8 cellular contexts compared by ENCODE assay signal in the genomic region with DNA sequence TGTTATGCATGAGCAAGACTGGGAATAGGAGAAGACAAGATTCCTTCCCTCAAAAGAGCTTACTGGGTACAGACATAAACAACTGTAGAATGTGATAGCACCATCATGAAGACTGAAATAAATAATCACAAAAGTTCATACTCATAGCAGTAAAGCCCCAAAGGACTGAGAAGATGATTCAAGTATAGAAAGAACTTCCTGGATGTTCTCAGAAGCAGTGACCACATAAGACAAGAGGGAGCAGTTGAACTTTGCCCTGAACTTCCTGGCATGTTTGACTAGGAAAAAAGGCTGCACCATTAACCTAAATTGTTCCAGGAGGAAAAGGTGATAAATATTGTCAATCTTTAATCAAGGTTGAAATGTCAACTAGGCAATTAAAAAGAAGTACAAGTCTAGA. TPM values are rescaled to one million over a fixed set of nuclear protein-coding genes. Genes with fewer than 3 reads are reported as not detected.
DNase-seq lines count a peak whose midpoint lies in the region; ATAC-seq and TF ChIP-seq lines count a peak whose summit lies in the region.

No MANE protein-coding gene starts in this region.

- peaks cover 23% of the 10 kb centered on the region for H3K4me1 Mint-ChIP-seq in endodermal cell

- H3K27ac Mint-ChIP-seq in endodermal cell: no peak overlapping the region

- H3K4me3 ChIP-seq in BLaER1 treated with 17β-estradiol and CSF1 and Interleukin-3, amounts not matched to agents 10 nM and 100 nM: no peak overlapping the region
- no peak overlapping the region for H3K4me3 ChIP-seq in fibroblast of pulmonary artery (replicated peaks; ENCODE audit: low read depth, low read length)
- H3K4me3 ChIP-seq in endodermal cell (ENCODE audit: low read length): no peak overlapping the region

- H3K27ac ChIP-seq in BLaER1 treated with 17β-estradiol and CSF1 and Interleukin-3, amounts not matched to agents 10 nM and 100 nM: peak overlapping the region in 3 of 11 experiments; percentile 11 to 23 (median 15); a peak in 4 of 22 replicates
- H3K27ac ChIP-seq in endodermal cell (ENCODE audit: low read depth, low read length): no peak overlapping the region

- H3K4me2 ChIP-seq in BLaER1 treated with 17β-estradiol and CSF1 and Interleukin-3, amounts not matched to agents 10 nM and 100 nM: peak overlapping the region in 10 of 11 experiments; percentile 15 to 73 (median 48); a peak in 20 of 22 replicates

- no peak for TF ChIP-seq CTCF in fibroblast of pulmonary artery (IDR thresholded peaks at IDR 0.05; ENCODE audit: low read length, missing control alignments)
- no peak for TF ChIP-seq CTCF in endodermal cell (conservative IDR thresholded peaks at IDR 0.05)

- peak; percentile 47 for DNase-seq in M059J (ENCODE audit: low read depth)
- DNase-seq in fibroblast of pulmonary artery (ENCODE audit: low read depth): peak; percentile 33
- no peak for DNase-seq in endodermal cell
- DNase-seq in stimulated activated naive CD4-positive, alpha-beta T cell (lab: John Stamatoyannopoulos, UW): no peak
- no peak for DNase-seq in hypothalamus (lab: John Stamatoyannopoulos, UW)

- H3K4me1 ChIP-seq in BLaER1 treated with 17β-estradiol and CSF1 and Interleukin-3, amounts not matched to agents 10 nM and 100 nM: peaks cover 9 to 22% (median 17%) of the 10 kb centered on the region in 10 experiments; a peak in 19 of 20 replicates
- H3K4me1 ChIP-seq in endodermal cell (ENCODE audit: control insufficient read depth, insufficient read depth, low read length): peaks cover 3% of the 10 kb centered on the region

- H3K9ac ChIP-seq in BLaER1 treated with 17β-estradiol and CSF1 and Interleukin-3, amounts not matched to agents 10 nM and 100 nM: no peak overlapping the region
- H3K9ac ChIP-seq in endodermal cell (ENCODE audit: extremely low read depth, low read length, poor library complexity, severe bottlenecking): no peak overlapping the region

- H3K27me3 ChIP-seq in BLaER1 treated with 17β-estradiol and CSF1 and Interleukin-3, amounts not matched to agents 10 nM and 100 nM: no peaks in the 10 kb centered on the region
- no peaks in the 10 kb centered on the region for H3K27me3 ChIP-seq in endodermal cell (ENCODE audit: control insufficient read depth, insufficient read depth, low read length, poor library complexity, severe bottlenecking)

- ATAC-seq in GM21367 (IDR thresholded peaks at IDR 0.05; ENCODE audit: unreplicated experiment) (peak; percentile 36), HG03280 (IDR thresholded peaks at IDR 0.05; ENCODE audit: unreplicated experiment) (no peak)

- no peaks in the 10 kb centered on the region for H4K20me1 ChIP-seq in BLaER1 treated with 17β-estradiol and CSF1 and Interleukin-3, amounts not matched to agents 10 nM and 100 nM

- H3K27me3 Mint-ChIP-seq in endodermal cell (ENCODE audit: insufficient read depth): no peaks in the 10 kb centered on the region

- peaks cover 24 to 76% (median 53%) of the 10 kb centered on the region in 11 experiments for H3K36me3 ChIP-seq in BLaER1 treated with 17β-estradiol and CSF1 and Interleukin-3, amounts not matched to agents 10 nM and 100 nM
- peaks cover 50% of the 10 kb centered on the region for H3K36me3 ChIP-seq in endodermal cell (ENCODE audit: control insufficient read depth, insufficient read depth, low read length)

- H3K36me3 Mint-ChIP-seq in endodermal cell (ENCODE audit: low read depth): peaks cover 29% of the 10 kb centered on the region

- no peaks in the 10 kb centered on the region for H3K9me3 Mint-ChIP-seq in endodermal cell

- no peaks in the 10 kb centered on the region for H3K9me3 ChIP-seq in BLaER1 treated with 17β-estradiol and CSF1 and Interleukin-3, amounts not matched to agents 10 nM and 100 nM (replicated peaks in 1 of 11)
- H3K9me3 ChIP-seq in endodermal cell (ENCODE audit: control insufficient read depth, low read length): no peaks in the 10 kb centered on the region

- H3K4me3 Mint-ChIP-seq in endodermal cell: no peak overlapping the region

RNA-seq across cellular contexts. Expression of a gene that starts 57.8 kb away (rescaled TPM):
- total RNA-seq in M059J (2014; rRNA removed; shearing (Covaris generic)): 0.07 TPM in 1 of 2 replicates, not detected in the other
- total RNA-seq in endodermal cell: 100 to 1,000 TPM; 118 to 142 TPM
- 5.3 TPM for polyA plus RNA-seq in endodermal cell (2013, experiment 1 of 2)
- polyA plus RNA-seq in endodermal cell (2013, experiment 2 of 2): 7.2 TPM

Comparison
In these comparisons a context has a peak if more than half of its experiments do, and no peak if none do; other contexts are left out.
1. DNase-seq: peak in M059J (single experiment) and fibroblast of pulmonary artery (single experiment); none in endodermal cell (single experiment), stimulated activated naive CD4-positive, alpha-beta T cell (0 of 6) and hypothalamus (0 of 51).
2. RNA of a gene that starts 57.8 kb away (total RNA-seq): 118 to 142 TPM in endodermal cell; 0.07 TPM in M059J; every median in the first group is over 100 times any median in the second.